19 cellular contexts compared by ENCODE assay signal in the genomic region with DNA sequence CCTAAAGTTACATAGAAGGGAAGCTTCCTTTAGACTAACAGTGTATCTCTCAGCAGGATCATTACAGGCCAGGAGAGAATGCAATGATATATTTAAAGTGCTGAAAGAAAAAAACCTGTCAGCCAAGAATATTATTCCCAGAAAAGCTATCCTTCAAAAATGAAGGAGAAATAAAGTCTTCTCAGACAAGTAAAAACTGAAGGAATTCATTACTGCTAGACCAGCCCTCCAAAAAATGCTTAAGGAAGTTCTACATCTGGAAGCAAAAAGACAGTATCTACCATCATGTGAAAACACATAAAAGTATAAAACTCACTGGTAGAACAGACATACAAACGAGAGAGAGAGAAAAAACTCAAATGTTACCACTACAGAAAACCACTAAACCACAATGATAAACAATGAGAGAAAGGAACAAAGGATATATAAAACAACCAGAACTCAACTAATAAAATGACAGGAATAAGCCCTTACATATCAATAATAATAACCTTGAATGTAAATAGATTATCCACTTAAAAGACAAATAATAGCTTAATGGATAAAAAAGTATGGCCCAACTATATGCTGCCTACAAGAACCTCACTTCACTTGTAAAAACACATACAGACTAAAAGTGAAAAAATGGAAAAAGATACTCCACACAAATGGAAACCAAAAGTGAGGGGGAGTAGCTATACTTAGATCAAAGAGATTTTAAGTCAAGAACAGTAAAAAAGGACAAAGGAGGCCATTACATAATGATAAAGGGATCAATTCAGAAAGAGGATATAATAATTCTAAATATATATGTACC. TPM values are rescaled to one million over a fixed set of nuclear protein-coding genes. Genes with fewer than 3 reads are reported as not detected.
A peak's percentile ranks its signal among the peaks of the same experiment; 100 is the strongest.
DNase-seq lines count a peak whose midpoint lies in the region; ATAC-seq and TF ChIP-seq lines count a peak whose summit lies in the region.
"Had no signal": no experiment of that assay in that cellular context is flagged by ENCODE, and none has a peak within 500 bp of the region (broad histone marks: within the 10 kb centered on the region; RNA-seq: fewer than 3 reads in every experiment).

No MANE protein-coding gene starts in this region.

- H3K4me1 ChIP-seq in mesenchymal stem cell (ENCODE audit: control insufficient read depth, insufficient read depth, low read depth, low read length), result no peaks in the 10 kb centered on the region

- H3K14ac ChIP-seq in mesenchymal stem cell (ENCODE audit: low read length in 2 of 2), result no peak overlapping the region

- intact Hi-C loops in activated CD4-positive, alpha-beta T cell treated with anti-CD3 and anti-CD28 coated beads, Interleukin-2, amount 10 ng/mL, durations not matched to agents 24 days and 14 days (cut with micrococcal nuclease), result loop anchor here (1.0 to 2.0 kb wide), 3 partner anchors 16 to 57 kb away; no protein-coding TSS in a partner anchor
- intact Hi-C loops in dorsolateral prefrontal cortex (cut with DNase I), result no loop called here
- intact Hi-C loops in CD14-positive monocyte (cut with micrococcal nuclease), result no loop called here

- H3K27ac Mint-ChIP-seq in activated CD4-positive, alpha-beta T cell treated with anti-CD3 and anti-CD28 coated beads, Interleukin-2, amount 10 ng/mL, durations not matched to agents 24 days and 14 days, result peak overlapping the region; percentile 81
- H3K27ac Mint-ChIP-seq in activated CD4-positive, alpha-beta memory T cell treated with anti-CD3 and anti-CD28 coated beads, Interleukin-2, amount 10 ng/mL, durations not matched to agents 7 days and 5 days, result peak overlapping the region; percentile 10
- H3K27ac Mint-ChIP-seq in CD14-positive monocyte, result no peak overlapping the region

- H3K27me3 ChIP-seq in mesenchymal stem cell (ENCODE audit: control insufficient read depth in 1 of 2, insufficient read depth in 1 of 2, low read length in 2 of 2), result no peaks in the 10 kb centered on the region
- H3K27me3 ChIP-seq in dorsolateral prefrontal cortex, result no peaks in the 10 kb centered on the region

- H3K4me3 ChIP-seq in mesenchymal stem cell (ENCODE audit: insufficient read depth in 1 of 2, low read depth in 1 of 2, low read length in 2 of 2) (no peak overlapping the region), dorsolateral prefrontal cortex (no peak overlapping the region)
- H3K4me3 ChIP-seq: HAP-1, lung had no signal

- H2BK120ac ChIP-seq in mesenchymal stem cell (ENCODE audit: low read depth, low read length), result no peak overlapping the region

- H3K9me3 ChIP-seq in mesenchymal stem cell (ENCODE audit: control insufficient read depth, low read length), result peaks cover 31% of the 10 kb centered on the region

- peaks cover 0 to 10% of the 10 kb centered on the region in 2 experiments for H3K36me3 ChIP-seq in mesenchymal stem cell (ENCODE audit: control insufficient read depth in 1 of 2, insufficient read depth in 2 of 2, low read depth in 1 of 2, low read length in 2 of 2)

- H3K27ac ChIP-seq in mesenchymal stem cell (ENCODE audit: low read length, poor library complexity, severe bottlenecking) (no peak overlapping the region), dorsolateral prefrontal cortex (no peak overlapping the region)

- no peak overlapping the region for H3K18ac ChIP-seq in mesenchymal stem cell (ENCODE audit: low read depth in 1 of 2, low read length in 2 of 2)

- H3K4me2 ChIP-seq in mesenchymal stem cell (ENCODE audit: low read length, poor library complexity, severe bottlenecking), result no peak overlapping the region

- no CpG with 5 or more reads among the region's 1 CpG for WGBS in mesenchymal stem cell

- no peak for DNase-seq in activated CD4-positive, alpha-beta T cell treated with anti-CD3 and anti-CD28 coated beads, Interleukin-2, amount 10 ng/mL, durations not matched to agents 24 days and 14 days
- DNase-seq in activated CD4-positive, alpha-beta T cell treated with anti-CD3 and anti-CD28 coated beads for 1 hour, result no peak
- DNase-seq in activated CD4-positive, alpha-beta memory T cell treated with anti-CD3 and anti-CD28 coated beads, Interleukin-2, amount 10 ng/mL, durations not matched to agents 7 days and 5 days, result no peak
- peak; percentile 40 for DNase-seq in mesenchymal stem cell
- no peak for DNase-seq in dorsolateral prefrontal cortex
- DNase-seq in CD14-positive monocyte (ENCODE audit: low spot score), result no peak
- DNase-seq: 8988T; activated CD8-positive, alpha-beta memory T cell treated with anti-CD3 and anti-CD28 coated beads, Interleukin-2, amount 50 U/mL, for 48 hours; dermis blood vessel endothelial cell; hippocampal formation; NCI-H1092; NCI-H226; stimulated activated CD4-positive, alpha-beta T cell treated with anti-CD3 and anti-CD28 coated beads, Interleukin-4, amount 100 ng/mL, for 4 hours; stimulated activated naive CD4-positive, alpha-beta T cell treated with Interleukin-2 at 50 U/mL for 16 hours had no signal

- H2BK5ac ChIP-seq in mesenchymal stem cell (ENCODE audit: low read depth, low read length, poor library complexity, severe bottlenecking), result no peak overlapping the region

- peaks cover 77% of the 10 kb centered on the region for H3K36me3 Mint-ChIP-seq in activated CD4-positive, alpha-beta T cell treated with anti-CD3 and anti-CD28 coated beads, Interleukin-2, amount 10 ng/mL, durations not matched to agents 24 days and 14 days (ENCODE audit: low read depth)
- peaks cover 82% of the 10 kb centered on the region for H3K36me3 Mint-ChIP-seq in activated CD4-positive, alpha-beta memory T cell treated with anti-CD3 and anti-CD28 coated beads, Interleukin-2, amount 10 ng/mL, durations not matched to agents 7 days and 5 days (ENCODE audit: low read depth)
- peaks cover 40 to 65% of the 10 kb centered on the region in 2 donors for H3K36me3 Mint-ChIP-seq in CD14-positive monocyte

- ATAC-seq in GM21723 (IDR thresholded peaks at IDR 0.05; ENCODE audit: unreplicated experiment) (peak; percentile 60), HG02973 (IDR thresholded peaks at IDR 0.05; ENCODE audit: unreplicated experiment) (no peak)
- ATAC-seq: sciatic nerve had no signal

- no peak overlapping the region for H2BK15ac ChIP-seq in mesenchymal stem cell (ENCODE audit: low read depth, poor library complexity, severe bottlenecking)

- TF ChIP-seq CTCF in dorsolateral prefrontal cortex (IDR thresholded peaks at IDR 0.05 in 54 of 56, conservative IDR thresholded peaks at IDR 0.05 in 2 of 56; ENCODE audit: low read depth in 1 of 56, partially characterized antibody in 56 of 56), result no peak
- TF ChIP-seq CTCF in CD14-positive monocyte (IDR thresholded peaks at IDR 0.05), result no peak

- CTCF ChIA-PET in activated CD4-positive, alpha-beta memory T cell treated with anti-CD3 and anti-CD28 coated beads, Interleukin-2, amount 10 ng/mL, durations not matched to agents 7 days and 5 days (lab: Charles Lee), result interaction anchor here (0.5 to 2.4 kb wide), 14 partner anchors 10 to 313 kb away, joined by 3 to 11 read pairs (median 4); a partner anchor contains a TSS

- H3K79me1 ChIP-seq in mesenchymal stem cell (replicated peaks; ENCODE audit: low read length, poor library complexity, severe bottlenecking), result peaks cover 14% of the 10 kb centered on the region

- H2AK5ac ChIP-seq in mesenchymal stem cell (ENCODE audit: low read length, severe bottlenecking), result no peak overlapping the region

- H2AFZ ChIP-seq in mesenchymal stem cell (ENCODE audit: low read depth, low read length), result no peak overlapping the region

- peaks cover 44% of the 10 kb centered on the region for H3K4me1 Mint-ChIP-seq in activated CD4-positive, alpha-beta T cell treated with anti-CD3 and anti-CD28 coated beads, Interleukin-2, amount 10 ng/mL, durations not matched to agents 24 days and 14 days
- H3K4me1 Mint-ChIP-seq in activated CD4-positive, alpha-beta memory T cell treated with anti-CD3 and anti-CD28 coated beads, Interleukin-2, amount 10 ng/mL, durations not matched to agents 7 days and 5 days, result peaks cover 40% of the 10 kb centered on the region
- peaks cover 23% of the 10 kb centered on the region for H3K4me1 Mint-ChIP-seq in CD14-positive monocyte

- H3K9me3 Mint-ChIP-seq in activated CD4-positive, alpha-beta T cell treated with anti-CD3 and anti-CD28 coated beads, Interleukin-2, amount 10 ng/mL, durations not matched to agents 24 days and 14 days, result peaks cover 26% of the 10 kb centered on the region
- H3K9me3 Mint-ChIP-seq in activated CD4-positive, alpha-beta memory T cell treated with anti-CD3 and anti-CD28 coated beads, Interleukin-2, amount 10 ng/mL, durations not matched to agents 7 days and 5 days, result peaks cover 41% of the 10 kb centered on the region
- H3K9me3 Mint-ChIP-seq in CD14-positive monocyte, result peaks cover 14 to 39% (median 32%) of the 10 kb centered on the region in 7 donors

- H4K8ac ChIP-seq in mesenchymal stem cell (ENCODE audit: low read length), result no peak overlapping the region

- POLR2A ChIA-PET in activated CD4-positive, alpha-beta memory T cell treated with anti-CD3 and anti-CD28 coated beads, Interleukin-2, amount 10 ng/mL, durations not matched to agents 7 days and 5 days (lab: Charles Lee), result interaction anchor here (0.9 to 1.9 kb wide), 5 partner anchors 22 to 292 kb away, joined by 3 to 8 read pairs (median 4); a partner anchor contains a TSS

- no peak overlapping the region for H2BK12ac ChIP-seq in mesenchymal stem cell (ENCODE audit: low read length in 2 of 2)

- no peaks in the 10 kb centered on the region for H3K27me3 Mint-ChIP-seq in activated CD4-positive, alpha-beta T cell treated with anti-CD3 and anti-CD28 coated beads, Interleukin-2, amount 10 ng/mL, durations not matched to agents 24 days and 14 days
- H3K27me3 Mint-ChIP-seq in activated CD4-positive, alpha-beta memory T cell treated with anti-CD3 and anti-CD28 coated beads, Interleukin-2, amount 10 ng/mL, durations not matched to agents 7 days and 5 days, result no peaks in the 10 kb centered on the region
- H3K27me3 Mint-ChIP-seq in CD14-positive monocyte (ENCODE audit: low read depth in 3 of 3), result no peaks in the 10 kb centered on the region

- H3K4ac ChIP-seq in mesenchymal stem cell (ENCODE audit: low read depth in 1 of 2, low read length in 2 of 2), result no peak overlapping the region

- no peak overlapping the region for H3K23ac ChIP-seq in mesenchymal stem cell (ENCODE audit: low read length in 2 of 2)

- H3K4me3 Mint-ChIP-seq in activated CD4-positive, alpha-beta T cell treated with anti-CD3 and anti-CD28 coated beads, Interleukin-2, amount 10 ng/mL, durations not matched to agents 24 days and 14 days, result peak overlapping the region; percentile 50
- H3K4me3 Mint-ChIP-seq in activated CD4-positive, alpha-beta memory T cell treated with anti-CD3 and anti-CD28 coated beads, Interleukin-2, amount 10 ng/mL, durations not matched to agents 7 days and 5 days, result peak overlapping the region; percentile 8
- no peak overlapping the region for H3K4me3 Mint-ChIP-seq in CD14-positive monocyte

- no peak overlapping the region for H3K9ac ChIP-seq in mesenchymal stem cell (ENCODE audit: low read length)

- H4K91ac ChIP-seq in mesenchymal stem cell (ENCODE audit: low read length), result no peak overlapping the region

RNA-seq across cellular contexts. Expression of a gene that starts 22.0 kb away (rescaled TPM):
- 37.3 and 40.0 TPM in 2 replicates for total RNA-seq in activated CD4-positive, alpha-beta T cell treated with anti-CD3 and anti-CD28 coated beads, Interleukin-2, amount 10 ng/mL, durations not matched to agents 24 days and 14 days
- total RNA-seq in activated CD4-positive, alpha-beta memory T cell treated with anti-CD3 and anti-CD28 coated beads, Interleukin-2, amount 10 ng/mL, durations not matched to agents 7 days and 5 days, result 10 to 100 TPM; 36.4 to 38.1 TPM
- 18.1 TPM for polyA plus RNA-seq in mesenchymal stem cell (2013, experiment 1 of 2)
- polyA plus RNA-seq in mesenchymal stem cell (2013, experiment 2 of 2), result 19.1 TPM
- 10 to 100 TPM; 33.9 to 65.0 (median 45.3) TPM for total RNA-seq in dorsolateral prefrontal cortex
- 10 to 100 TPM; 62.3 to 80.3 TPM for polyA plus RNA-seq in CD14-positive monocyte

RNA-seq across cellular contexts. Expression of a gene that starts 22.1 kb away (rescaled TPM):
- total RNA-seq in activated CD4-positive, alpha-beta T cell treated with anti-CD3 and anti-CD28 coated beads, Interleukin-2, amount 10 ng/mL, durations not matched to agents 24 days and 14 days, result 15.1 and 16.2 TPM in 2 replicates
- 10 to 100 TPM; 18.6 to 20.2 TPM for total RNA-seq in activated CD4-positive, alpha-beta memory T cell treated with anti-CD3 and anti-CD28 coated beads, Interleukin-2, amount 10 ng/mL, durations not matched to agents 7 days and 5 days
- 8.6 TPM for polyA plus RNA-seq in mesenchymal stem cell (2013, experiment 1 of 2)
- polyA plus RNA-seq in mesenchymal stem cell (2013, experiment 2 of 2), result 8.7 TPM
- 10 to 100 TPM; 17.4 to 66.3 (median 32.1) TPM for total RNA-seq in dorsolateral prefrontal cortex
- polyA plus RNA-seq in CD14-positive monocyte, result 10 to 100 TPM; 31.4 to 34.3 TPM

Comparison
In these comparisons a context has a peak if more than half of its experiments do, and no peak if none do; other contexts are left out.
1. H3K27ac Mint-ChIP-seq: peak in activated CD4-positive, alpha-beta T cell treated with anti-CD3 and anti-CD28 coated beads, Interleukin-2, amount 10 ng/mL, durations not matched to agents 24 days and 14 days (single experiment) and activated CD4-positive, alpha-beta memory T cell treated with anti-CD3 and anti-CD28 coated beads, Interleukin-2, amount 10 ng/mL, durations not matched to agents 7 days and 5 days (single experiment); none in CD14-positive monocyte (0 of 7).
2. H3K4me3 Mint-ChIP-seq: peak in activated CD4-positive, alpha-beta T cell treated with anti-CD3 and anti-CD28 coated beads, Interleukin-2, amount 10 ng/mL, durations not matched to agents 24 days and 14 days (single experiment) and activated CD4-positive, alpha-beta memory T cell treated with anti-CD3 and anti-CD28 coated beads, Interleukin-2, amount 10 ng/mL, durations not matched to agents 7 days and 5 days (single experiment); none in CD14-positive monocyte (0 of 2).